ENCODE assay signal across 28 cellular contexts in genomic region chr12:113625499-113625898, GRCh38.
"Had no signal": no experiment of that assay in that cellular context is flagged by ENCODE, and none has a peak within 500 bp of the region (broad histone marks: within the 10 kb centered on the region; RNA-seq: fewer than 3 reads in every experiment).

No MANE protein-coding gene starts in this region.

- H3K4me3 ChIP-seq: colonic mucosa, coronary artery, dorsolateral prefrontal cortex, esophagus muscularis mucosa, esophagus squamous epithelium, gastrocnemius medialis, gastroesophageal sphincter, heart left ventricle, heart right ventricle had no signal

- H3K27ac ChIP-seq: colonic mucosa, coronary artery, dorsolateral prefrontal cortex, epithelial cell of prostate, esophagus muscularis mucosa, esophagus squamous epithelium, foreskin keratinocyte, gastrocnemius medialis, gastroesophageal sphincter, heart left ventricle, heart right ventricle had no signal

- ATAC-seq: effector memory CD8-positive, alpha-beta T cell; esophagus mucosa; foreskin keratinocyte; gastrocnemius medialis; gastroesophageal sphincter; heart left ventricle; heart right ventricle had no signal

- DNase-seq: colonic mucosa; cortex of kidney; dermis blood vessel endothelial cell; dorsolateral prefrontal cortex; effector CD4-positive, alpha-beta T cell; effector CD8-positive, alpha-beta T cell; effector memory CD4-positive, alpha-beta T cell; effector memory CD8-positive, alpha-beta T cell; endodermal cell; erythroblast; esophagus squamous epithelium; foreskin fibroblast; foreskin keratinocyte; foreskin melanocyte; gastrocnemius medialis; glutamatergic neuron; head of caudate nucleus; heart left ventricle; heart right ventricle had no signal

- FAIRE-seq: colon, endometrium, endothelial cell of umbilical vein, frontal cortex had no signal

- H3K4me1 ChIP-seq: colonic mucosa, esophagus muscularis mucosa, esophagus squamous epithelium, foreskin keratinocyte, gastrocnemius medialis, gastroesophageal sphincter, heart left ventricle, heart right ventricle had no signal

- H3K36me3 ChIP-seq: colonic mucosa, esophagus muscularis mucosa, esophagus squamous epithelium, gastrocnemius medialis, gastroesophageal sphincter, heart left ventricle, heart right ventricle had no signal

- H3K27me3 ChIP-seq: colonic mucosa, foreskin keratinocyte, gastrocnemius medialis, heart left ventricle had no signal

- H3K9me3 ChIP-seq: colonic mucosa had no signal
